8 cellular contexts compared by ENCODE assay signal in genomic region chr12:57864811-57865751, GRCh38. TPM values are rescaled to one million over a fixed set of nuclear protein-coding genes. Genes with fewer than 3 reads are reported as not detected.
DNase-seq lines count a peak whose midpoint lies in the region; ATAC-seq, FAIRE-seq and TF ChIP-seq lines count a peak whose summit lies in the region.

No MANE protein-coding gene starts in this region.

- H3K9me3 ChIP-seq in CD4-positive, CD25-positive, alpha-beta regulatory T cell (ENCODE audit: control insufficient read depth in 2 of 2, low read length in 2 of 2), result no peaks in the 10 kb centered on the region
- no peaks in the 10 kb centered on the region for H3K9me3 ChIP-seq in kidney (ENCODE audit: control insufficient read depth in 1 of 2, low read length in 2 of 2)

- no peaks in the 10 kb centered on the region for H3K36me3 ChIP-seq in CD4-positive, CD25-positive, alpha-beta regulatory T cell (ENCODE audit: control insufficient read depth, insufficient read depth, low read length)
- H3K36me3 ChIP-seq in kidney (ENCODE audit: control insufficient read depth in 1 of 2, insufficient read depth in 2 of 2, low read length in 2 of 2), result no peaks in the 10 kb centered on the region

- H3K4me1 Mint-ChIP-seq in CD4-positive, CD25-positive, alpha-beta regulatory T cell, result peaks cover 3 to 8% (median 5%) of the 10 kb centered on the region in 4 donors
- H3K4me1 Mint-ChIP-seq in central memory CD8-positive, alpha-beta T cell, result peaks cover 4% of the 10 kb centered on the region

- H3K27me3 Mint-ChIP-seq in CD4-positive, CD25-positive, alpha-beta regulatory T cell, result peaks cover 46% of the 10 kb centered on the region
- peaks cover 49% of the 10 kb centered on the region for H3K27me3 Mint-ChIP-seq in central memory CD8-positive, alpha-beta T cell

- TF ChIP-seq CTCF in GM20000 (IDR thresholded peaks at IDR 0.05; ENCODE audit: extremely low read depth, missing control alignments), result no peak
- TF ChIP-seq CTCF in WI38 (IDR thresholded peaks at IDR 0.05; ENCODE audit: low read depth, low read length), result no peak
- TF ChIP-seq CTCF in kidney (IDR thresholded peaks at IDR 0.05; ENCODE audit: borderline replicate concordance, extremely low read depth, insufficient read depth), result no peak

- peak in 2 of 3 donors; percentile 22 to 44 for DNase-seq in CD4-positive, CD25-positive, alpha-beta regulatory T cell
- DNase-seq in GM20000 (ENCODE audit: low spot score) (peak; percentile 80), HT1080 (ENCODE audit: low read depth) (peak; percentile 75), kidney (peak; percentile 93), NCI-H2196 treated with DMSO at 0.1 percent for 48 hours (lab: John Stamatoyannopoulos, UW; ENCODE audit: unreplicated experiment) (no peak)
- no peak for DNase-seq in central memory CD8-positive, alpha-beta T cell (ENCODE audit: low spot score in 2 of 2)
- DNase-seq in stimulated activated CD4-positive, alpha-beta T cell treated with anti-CD3 and anti-CD28 coated beads, Interleukin-15, amount 100 ng/mL, for 48 hours (ENCODE audit: low read depth in 2 of 2), result peak; percentile 37 to 69

- peaks cover 11% of the 10 kb centered on the region for H3K4me1 ChIP-seq in CD4-positive, CD25-positive, alpha-beta regulatory T cell (ENCODE audit: control insufficient read depth, insufficient read depth, low read length, poor library complexity, severe bottlenecking)
- H3K4me1 ChIP-seq in kidney (ENCODE audit: control insufficient read depth in 1 of 2, insufficient read depth in 1 of 2, low read depth in 1 of 2, low read length in 2 of 2), result peaks cover 9 to 12% of the 10 kb centered on the region in 2 donors

- peak overlapping the region; percentile 42 to 51 for H3K9ac ChIP-seq in kidney (ENCODE audit: low read length in 2 of 2)

- peak overlapping the region; percentile 83 to 96 (median 91) for H3K4me3 Mint-ChIP-seq in CD4-positive, CD25-positive, alpha-beta regulatory T cell
- H3K4me3 Mint-ChIP-seq in central memory CD8-positive, alpha-beta T cell, result peak overlapping the region; percentile 79

- no peaks in the 10 kb centered on the region for H3K36me3 Mint-ChIP-seq in CD4-positive, CD25-positive, alpha-beta regulatory T cell
- no peaks in the 10 kb centered on the region for H3K36me3 Mint-ChIP-seq in central memory CD8-positive, alpha-beta T cell (ENCODE audit: insufficient read depth)

- H3K27ac Mint-ChIP-seq in CD4-positive, CD25-positive, alpha-beta regulatory T cell, result peak overlapping the region in 1 of 3 donors; percentile 84
- peak overlapping the region; percentile 82 for H3K27ac Mint-ChIP-seq in central memory CD8-positive, alpha-beta T cell (ENCODE audit: low read depth)

- intact Hi-C loops in kidney (cut with DNase I), result no loop called here

- peak overlapping the region; percentile 37 for H3K4me3 ChIP-seq in CD4-positive, CD25-positive, alpha-beta regulatory T cell (ENCODE audit: low read depth, low read length)
- H3K4me3 ChIP-seq in WI38 (ENCODE audit: low read depth, low read length) (peak overlapping the region; percentile 55), kidney (ENCODE audit: low read length in 2 of 2) (peak overlapping the region; percentile 63 to 70)

- no peak overlapping the region for H3K27ac ChIP-seq in CD4-positive, CD25-positive, alpha-beta regulatory T cell (ENCODE audit: insufficient read depth, low read length, poor library complexity, severe bottlenecking)
- H3K27ac ChIP-seq in kidney (ENCODE audit: low read depth in 2 of 2, low read length in 2 of 2), result peak overlapping the region; percentile 86 to 87

- peaks cover 9% of the 10 kb centered on the region for H3K27me3 ChIP-seq in CD4-positive, CD25-positive, alpha-beta regulatory T cell (ENCODE audit: control insufficient read depth, insufficient read depth, low read length)

- peaks cover 0 to 3% (median 0%) of the 10 kb centered on the region in 7 donors for H3K9me3 Mint-ChIP-seq in CD4-positive, CD25-positive, alpha-beta regulatory T cell
- H3K9me3 Mint-ChIP-seq in central memory CD8-positive, alpha-beta T cell, result no peaks in the 10 kb centered on the region

- ATAC-seq in CD4-positive, CD25-positive, alpha-beta regulatory T cell (ENCODE audit: low read depth in 2 of 2), result peak; percentile 67 to 70
- peak; percentile 58 for ATAC-seq in central memory CD8-positive, alpha-beta T cell (replicated peaks; ENCODE audit: extremely low read depth, poor library complexity, severe bottlenecking)

- no peak for FAIRE-seq in kidney (lab: Jason Lieb, UNC)

RNA-seq across cellular contexts. Expression of gene CTDSP2, which starts 18.6 kb away (rescaled TPM):
- total RNA-seq in CD4-positive, CD25-positive, alpha-beta regulatory T cell, result 121 TPM
- 10 to 100 TPM; 45.7 to 54.4 (median 52.5) TPM for polyA plus RNA-seq in CD4-positive, CD25-positive, alpha-beta regulatory T cell
- total RNA-seq in HT1080 (2014; rRNA removed; shearing (Covaris generic)), result 30.3 and 43.3 TPM in 2 replicates
- polyA plus RNA-seq in HT1080 (2015; cell fraction: cytosol; rRNA removed), result 66.0 and 80.2 TPM in 2 replicates
- polyA plus RNA-seq in HT1080 (2015; cell fraction: nucleus; rRNA removed), result 55.8 and 62.8 TPM in 2 replicates
- 198 TPM for total RNA-seq in kidney
- 46.0 TPM for polyA plus RNA-seq in kidney (ENCODE audit: insufficient read depth, low read depth, low replicate concordance)

RNA-seq across cellular contexts. Expression of gene AVIL, which starts 46.5 kb away (rescaled TPM):
- total RNA-seq in CD4-positive, CD25-positive, alpha-beta regulatory T cell, result 2.0 TPM
- polyA plus RNA-seq in CD4-positive, CD25-positive, alpha-beta regulatory T cell, result under 1 TPM; 0.15 to 0.25 (median 0.19) TPM
- total RNA-seq in HT1080 (2014; rRNA removed; shearing (Covaris generic)), result 0.13 TPM in 2 replicates
- polyA plus RNA-seq in HT1080 (2015; cell fraction: cytosol; rRNA removed), result 0.07 and 0.42 TPM in 2 replicates
- 0.36 and 0.71 TPM in 2 replicates for polyA plus RNA-seq in HT1080 (2015; cell fraction: nucleus; rRNA removed)
- 7.7 TPM for total RNA-seq in kidney
- polyA plus RNA-seq in kidney (ENCODE audit: insufficient read depth, low read depth, low replicate concordance), result 4.1 TPM

Comparison
In these comparisons a context has a peak if more than half of its experiments do, and no peak if none do; other contexts are left out.
1. DNase-seq: peak in CD4-positive, CD25-positive, alpha-beta regulatory T cell (2 of 3), GM20000 (single experiment), HT1080 (single experiment), kidney (single experiment) and stimulated activated CD4-positive, alpha-beta T cell treated with anti-CD3 and anti-CD28 coated beads, Interleukin-15, amount 100 ng/mL, for 48 hours (2 of 2); none in central memory CD8-positive, alpha-beta T cell (0 of 2) and NCI-H2196 treated with DMSO at 0.1 percent for 48 hours (single experiment).
2. Peak in every context shown above with its lines, with median percentiles within 50 percentile points of each other: H3K4me3 ChIP-seq.